In the genomic region with DNA sequence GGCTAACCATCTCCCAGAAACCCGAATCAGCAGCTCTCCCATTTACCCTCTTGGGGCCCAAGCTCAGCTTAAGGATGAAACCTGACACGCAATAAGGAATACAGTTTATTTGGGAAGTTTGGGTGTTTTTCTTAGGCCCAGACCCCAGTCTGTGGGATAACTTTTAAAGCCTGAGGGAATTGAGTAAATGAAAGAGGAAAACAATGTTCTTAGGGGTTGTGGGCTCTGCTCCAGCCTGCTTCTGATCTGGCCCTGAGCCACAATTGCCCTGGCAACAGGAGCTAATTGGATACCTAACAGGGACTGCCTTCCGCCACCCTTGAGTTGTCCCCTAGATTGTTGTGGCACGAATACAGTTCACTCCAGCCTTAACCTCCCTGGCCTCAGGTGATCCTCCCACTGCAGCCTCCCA, we compare ENCODE assay signal across 10 cellular contexts. TPM values are rescaled to one million over a fixed set of nuclear protein-coding genes. Genes with fewer than 3 reads are reported as not detected.
DNase-seq lines count a peak whose midpoint lies in the region; TF ChIP-seq lines count a peak whose summit lies in the region.
"Had no signal": no experiment of that assay in that cellular context is flagged by ENCODE, and none has a peak within 500 bp of the region (broad histone marks: within the 10 kb centered on the region; RNA-seq: fewer than 3 reads in every experiment).

No MANE protein-coding gene starts in this region.

- peak overlapping the region; percentile 5; the same call in 1 of the 2 replicates for H3K27ac ChIP-seq in VCaP

- no peak for TF ChIP-seq CTCF in VCaP (conservative IDR thresholded peaks at IDR 0.05)

- DNase-seq in D341Med (ENCODE audit: low spot score) (peak; percentile 60), NCI-H1105 (lab: John Stamatoyannopoulos, UW) (peak; percentile 76), mucosa of gallbladder (ENCODE audit: low spot score) (peak; percentile 34), NCI-H146 treated with DMSO at 0.1 percent for 48 hours (lab: John Stamatoyannopoulos, UW; ENCODE audit: unreplicated experiment) (no peak), amniotic stem cell (lab: John Stamatoyannopoulos, UW) (no peak), HT-29 (ENCODE audit: low spot score) (no peak)
- DNase-seq: activated naive CD4-positive, alpha-beta T cell treated with anti-CD3 and anti-CD28 coated beads, Interleukin-2, amount 10 ng/mL, durations not matched to agents 7 days and 5 days; activated T-cell treated with anti-CD3 and anti-CD28 coated beads for 4 hours; effector memory CD8-positive, alpha-beta T cell had no signal

RNA-seq across cellular contexts. Expression of a gene that starts 20.1 kb away (rescaled TPM):
- 17.6 TPM for total RNA-seq in mucosa of gallbladder
- total RNA-seq in HT-29 (2014; rRNA removed; shearing (Covaris generic)): 0.31 and 0.36 TPM in 2 replicates

RNA-seq across cellular contexts. Expression of a gene that starts 29.2 kb away (rescaled TPM):
- total RNA-seq in mucosa of gallbladder: 168 TPM
- total RNA-seq in HT-29 (2014; rRNA removed; shearing (Covaris generic)): 41.9 and 50.4 TPM in 2 replicates

RNA-seq across cellular contexts. Expression of a gene that starts 43.2 kb away (rescaled TPM):
- 41.2 TPM for total RNA-seq in mucosa of gallbladder
- 46.0 and 47.4 TPM in 2 replicates for total RNA-seq in HT-29 (2014; rRNA removed; shearing (Covaris generic))

Comparison
In these comparisons a context has a peak if more than half of its experiments do, and no peak if none do; other contexts are left out.
1. DNase-seq: peak in D341Med (single experiment), NCI-H1105 (single experiment) and mucosa of gallbladder (single experiment); none in NCI-H146 treated with DMSO at 0.1 percent for 48 hours (single experiment), amniotic stem cell (single experiment) and HT-29 (single experiment).
2. RNA of a gene that starts 20.1 kb away (total RNA-seq): 17.6 TPM in mucosa of gallbladder (single experiment); 0.31 to 0.36 TPM in HT-29; every median in the first group is over 10 times any median in the second.